ENCODE assay signal across 31 cellular contexts in genomic region chrX:11564546-11564945, GRCh38.
"Had no signal": no experiment of that assay in that cellular context is flagged by ENCODE, and none has a peak within 500 bp of the region (broad histone marks: within the 10 kb centered on the region; RNA-seq: fewer than 3 reads in every experiment).

No MANE protein-coding gene starts in this region.

- H3K4me2 ChIP-seq: hepatocyte had no signal

- H2AFZ ChIP-seq: hepatocyte had no signal

- H3K9me3 Mint-ChIP-seq: activated CD4-positive, alpha-beta memory T cell treated with anti-CD3 and anti-CD28 coated beads for 36 hours; activated CD4-positive, alpha-beta T cell treated with anti-CD3 and anti-CD28 coated beads, Interleukin-2, amount 10 ng/mL, durations not matched to agents 24 days and 14 days; activated naive CD4-positive, alpha-beta T cell treated with anti-CD3 and anti-CD28 coated beads for 36 hours; activated naive CD4-positive, alpha-beta T cell treated with anti-CD3 and anti-CD28 coated beads, Interleukin-2, amount 50 U/mL, for 24 hours; activated naive CD8-positive, alpha-beta T cell treated with anti-CD3 and anti-CD28 coated beads for 36 hours; activated naive CD8-positive, alpha-beta T cell treated with anti-CD3 and anti-CD28 coated beads, Interleukin-2, amount 50 U/mL, for 24 hours; activated T-helper 1 cell treated with anti-CD3 and anti-CD28 coated beads, Interleukin-12 subunit alpha, Interleukin-12 subunit beta, Interleukin-2, Interleukin-4 antibody, amounts not matched to agents 30 ng/mL and 10 ng/mL and 1 ng/mL, durations not matched to agents 14 hours and 24 hours and 36 hours; activated T-helper 2 cell treated with anti-CD3 and anti-CD28 coated beads, Interferon-gamma antibody, Interleukin-2, Interleukin-4, amounts not matched to agents 10 μg/mL and 5 μg/mL and 100 μg/mL, durations not matched to agents 14 hours and 24 hours and 36 hours; effector memory CD8-positive, alpha-beta T cell had no signal

- H3K36me3 ChIP-seq: ascending aorta, brain microvascular endothelial cell, esophagus muscularis mucosa, gastroesophageal sphincter, heart right ventricle had no signal

- H3K27me3 ChIP-seq: ascending aorta, brain microvascular endothelial cell, esophagus muscularis mucosa, gastroesophageal sphincter, hepatocyte had no signal

- H3K36me3 Mint-ChIP-seq: activated CD4-positive, alpha-beta memory T cell treated with anti-CD3 and anti-CD28 coated beads for 36 hours; activated CD8-positive, alpha-beta memory T cell treated with anti-CD3 and anti-CD28 coated beads, Interleukin-2, amount 10 ng/mL, durations not matched to agents 7 days and 5 days; activated naive CD4-positive, alpha-beta T cell treated with anti-CD3 and anti-CD28 coated beads, Interleukin-2, amount 50 U/mL, for 24 hours; activated naive CD8-positive, alpha-beta T cell treated with anti-CD3 and anti-CD28 coated beads for 36 hours had no signal

- H3K27ac Mint-ChIP-seq: activated CD4-positive, alpha-beta memory T cell treated with anti-CD3 and anti-CD28 coated beads for 36 hours; activated CD4-positive, alpha-beta T cell treated with anti-CD3 and anti-CD28 coated beads for 36 hours; activated CD4-positive, alpha-beta T cell treated with anti-CD3 and anti-CD28 coated beads, Interleukin-2, amount 10 ng/mL, durations not matched to agents 24 days and 14 days; activated CD8-positive, alpha-beta memory T cell treated with anti-CD3 and anti-CD28 coated beads, Interleukin-2, amount 10 ng/mL, durations not matched to agents 7 days and 5 days; activated CD8-positive, alpha-beta T cell treated with anti-CD3 and anti-CD28 coated beads, Interleukin-2, amount 10 ng/mL, durations not matched to agents 7 days and 5 days; activated naive CD4-positive, alpha-beta T cell treated with anti-CD3 and anti-CD28 coated beads for 36 hours; activated naive CD4-positive, alpha-beta T cell treated with anti-CD3 and anti-CD28 coated beads, Interleukin-2, amount 50 U/mL, for 24 hours; activated naive CD8-positive, alpha-beta T cell treated with anti-CD3 and anti-CD28 coated beads for 36 hours; activated naive CD8-positive, alpha-beta T cell treated with anti-CD3 and anti-CD28 coated beads, Interleukin-2, amount 50 U/mL, for 24 hours; activated T-helper 1 cell treated with anti-CD3 and anti-CD28 coated beads, Interleukin-12 subunit alpha, Interleukin-12 subunit beta, Interleukin-2, Interleukin-4 antibody, amounts not matched to agents 30 ng/mL and 10 ng/mL and 1 ng/mL, durations not matched to agents 14 hours and 24 hours and 36 hours; activated T-helper 2 cell treated with anti-CD3 and anti-CD28 coated beads, Interferon-gamma antibody, Interleukin-2, Interleukin-4, amounts not matched to agents 10 μg/mL and 5 μg/mL and 100 μg/mL, durations not matched to agents 14 hours and 24 hours and 36 hours; effector memory CD8-positive, alpha-beta T cell had no signal

- H3K4me1 Mint-ChIP-seq: activated CD4-positive, alpha-beta T cell treated with anti-CD3 and anti-CD28 coated beads for 36 hours; activated CD4-positive, alpha-beta T cell treated with anti-CD3 and anti-CD28 coated beads, Interleukin-2, amount 10 ng/mL, durations not matched to agents 24 days and 14 days; activated CD8-positive, alpha-beta memory T cell treated with anti-CD3 and anti-CD28 coated beads, Interleukin-2, amount 10 ng/mL, durations not matched to agents 7 days and 5 days; activated naive CD4-positive, alpha-beta T cell treated with anti-CD3 and anti-CD28 coated beads, Interleukin-2, amount 50 U/mL, for 24 hours; activated naive CD8-positive, alpha-beta T cell treated with anti-CD3 and anti-CD28 coated beads for 36 hours; activated naive CD8-positive, alpha-beta T cell treated with anti-CD3 and anti-CD28 coated beads, Interleukin-2, amount 50 U/mL, for 24 hours had no signal

- DNase-seq: activated CD4-positive, alpha-beta memory T cell treated with anti-CD3 and anti-CD28 coated beads for 36 hours; activated CD4-positive, alpha-beta T cell treated with anti-CD3 and anti-CD28 coated beads for 36 hours; activated CD4-positive, alpha-beta T cell treated with anti-CD3 and anti-CD28 coated beads, Interleukin-2, amount 10 ng/mL, durations not matched to agents 24 days and 14 days; activated CD4-positive, CD25-positive, alpha-beta regulatory T cell; activated CD4-positive, CD25-positive, alpha-beta regulatory T cell treated with anti-CD3 and anti-CD28 coated beads, Interleukin-2, amount 50 U/mL, for 72 hours; activated CD8-positive, alpha-beta memory T cell treated with anti-CD3 and anti-CD28 coated beads, Interleukin-2, amount 10 ng/mL, durations not matched to agents 7 days and 5 days; activated CD8-positive, alpha-beta memory T cell treated with anti-CD3 and anti-CD28 coated beads, Interleukin-2, amount 50 U/mL, for 4 hours; activated CD8-positive, alpha-beta T cell treated with anti-CD3 and anti-CD28 coated beads, Interleukin-2, amount 10 ng/mL, durations not matched to agents 7 days and 5 days; activated effector memory CD4-positive, alpha-beta T cell treated with anti-CD3 and anti-CD28 coated beads, Interleukin-2, amount 50 U/mL, for 16 hours; activated naive CD4-positive, alpha-beta T cell treated with anti-CD3 and anti-CD28 coated beads for 36 hours; activated naive CD8-positive, alpha-beta T cell treated with anti-CD3 and anti-CD28 coated beads for 36 hours; activated naive CD8-positive, alpha-beta T cell treated with anti-CD3 and anti-CD28 coated beads, Interleukin-2, amount 50 U/mL, for 24 hours; activated T-cell treated with anti-CD3 and anti-CD28 coated beads, Interleukin-2, amount 50 U/mL, for 1 hour; activated T-cell treated with anti-CD3 and anti-CD28 coated beads, Interleukin-2, amount 50 U/mL, for 48 hours; brain microvascular endothelial cell; cortex of kidney; dermis blood vessel endothelial cell; effector CD4-positive, alpha-beta T cell; effector memory CD8-positive, alpha-beta T cell; erythroblast; foreskin melanocyte; heart right ventricle; T-helper 2 cell had no signal

- H3K27me3 Mint-ChIP-seq: activated CD4-positive, alpha-beta memory T cell treated with anti-CD3 and anti-CD28 coated beads for 36 hours; activated CD4-positive, alpha-beta T cell treated with anti-CD3 and anti-CD28 coated beads, Interleukin-2, amount 10 ng/mL, durations not matched to agents 24 days and 14 days; activated CD8-positive, alpha-beta memory T cell treated with anti-CD3 and anti-CD28 coated beads, Interleukin-2, amount 10 ng/mL, durations not matched to agents 7 days and 5 days; effector memory CD8-positive, alpha-beta T cell had no signal

- H3K4me3 ChIP-seq: ascending aorta, esophagus muscularis mucosa, gastroesophageal sphincter, heart right ventricle, hepatocyte had no signal

- H3K4me1 ChIP-seq: ascending aorta, heart right ventricle had no signal

- FAIRE-seq: bronchial epithelial cell had no signal

- H3K9me3 ChIP-seq: ascending aorta, esophagus muscularis mucosa, gastroesophageal sphincter, heart right ventricle had no signal

- H3K4me3 Mint-ChIP-seq: activated CD4-positive, alpha-beta memory T cell treated with anti-CD3 and anti-CD28 coated beads for 36 hours; activated CD4-positive, alpha-beta T cell treated with anti-CD3 and anti-CD28 coated beads for 36 hours; activated CD4-positive, alpha-beta T cell treated with anti-CD3 and anti-CD28 coated beads, Interleukin-2, amount 10 ng/mL, durations not matched to agents 24 days and 14 days; activated CD8-positive, alpha-beta memory T cell treated with anti-CD3 and anti-CD28 coated beads, Interleukin-2, amount 10 ng/mL, durations not matched to agents 7 days and 5 days; activated CD8-positive, alpha-beta T cell treated with anti-CD3 and anti-CD28 coated beads, Interleukin-2, amount 10 ng/mL, durations not matched to agents 7 days and 5 days; activated naive CD4-positive, alpha-beta T cell treated with anti-CD3 and anti-CD28 coated beads for 36 hours; activated naive CD4-positive, alpha-beta T cell treated with anti-CD3 and anti-CD28 coated beads, Interleukin-2, amount 50 U/mL, for 24 hours; activated naive CD8-positive, alpha-beta T cell treated with anti-CD3 and anti-CD28 coated beads for 36 hours; activated naive CD8-positive, alpha-beta T cell treated with anti-CD3 and anti-CD28 coated beads, Interleukin-2, amount 50 U/mL, for 24 hours; activated T-helper 1 cell treated with anti-CD3 and anti-CD28 coated beads, Interleukin-12 subunit alpha, Interleukin-12 subunit beta, Interleukin-2, Interleukin-4 antibody, amounts not matched to agents 30 ng/mL and 10 ng/mL and 1 ng/mL, durations not matched to agents 14 hours and 24 hours and 36 hours; effector memory CD8-positive, alpha-beta T cell had no signal

- H3K27ac ChIP-seq: ascending aorta, brain microvascular endothelial cell, esophagus muscularis mucosa, gastroesophageal sphincter, heart right ventricle, hepatocyte had no signal

- H3K79me2 ChIP-seq: hepatocyte had no signal
